In genomic region chr1:228359613-228360532, GRCh38 we compare ENCODE assay signal across 29 cellular contexts. TPM values are rescaled to one million over a fixed set of nuclear protein-coding genes. Genes with fewer than 3 reads are reported as not detected.
DNase-seq lines count a peak whose midpoint lies in the region; ATAC-seq, FAIRE-seq and TF ChIP-seq lines count a peak whose summit lies in the region.
"Had no signal": no experiment of that assay in that cellular context is flagged by ENCODE, and none has a peak within 500 bp of the region (broad histone marks: within the 10 kb centered on the region; RNA-seq: fewer than 3 reads in every experiment).

No MANE protein-coding gene starts in this region.

- no peaks in the 10 kb centered on the region for H4K20me1 ChIP-seq in K562 (replicated peaks; ENCODE audit: control insufficient read depth, insufficient read depth, low read length)

- H3K4me1 ChIP-seq in K562 (replicated peaks in 1 of 2; ENCODE audit: control insufficient read depth in 2 of 2, insufficient read depth in 2 of 2, low read length in 2 of 2) (peaks cover 0 to 59% of the 10 kb centered on the region in 2 experiments; a peak in 3 of 5 replicates), heart left ventricle (peaks cover 0 to 23% (median 1%) of the 10 kb centered on the region in 12 donors), right cardiac atrium (ENCODE audit: control insufficient read depth, insufficient read depth, low read length) (no peaks in the 10 kb centered on the region), spleen (peaks cover 0 to 27% (median 6%) of the 10 kb centered on the region in 6 donors)
- H3K4me1 ChIP-seq: A549 had no signal

- H2AFZ ChIP-seq in K562 (ENCODE audit: low read depth, low read length) = no peak overlapping the region
- H2AFZ ChIP-seq: GM23248 had no signal

- H3K9me3 Mint-ChIP-seq in activated T-cell treated with anti-CD3 and anti-CD28 coated beads, Interleukin-2, amount 50 U/mL, for 4 hours = no peaks in the 10 kb centered on the region
- H3K9me3 Mint-ChIP-seq: CD4-positive, alpha-beta T cell had no signal

- in situ Hi-C loops in K562 (cut with MboI) = no loop called here

- no TSS peak for BruUV-seq in K562 (replicated peaks; lab: Mats Ljungman, UMichigan)

- TF ChIP-seq POLR2A in K562 (conservative IDR thresholded peaks at IDR 0.05) (no peak), heart left ventricle (IDR thresholded peaks at IDR 0.05) (no peak), spleen (IDR thresholded peaks at IDR 0.05) (no peak)

- TF ChIP-seq EP300 in K562 (IDR thresholded peaks at IDR 0.05; ENCODE audit: low read length) = no peak

- CTCF ChIA-PET in K562 (lab: Yijun Ruan, JAX; ENCODE audit: low intra/inter-chr PET ratio) = no interaction called here

- H3K4me3 ChIP-seq in K562 (no peak overlapping the region), heart left ventricle (no peak overlapping the region), right cardiac atrium (ENCODE audit: low read length) (no peak overlapping the region), spleen (peak overlapping the region in 1 of 8 donors; percentile 24)
- H3K4me3 ChIP-seq: A549; BLaER1 treated with 17β-estradiol and CSF1 and Interleukin-3, amounts not matched to agents 10 nM and 100 nM; GM23248 had no signal

- H3K4me2 ChIP-seq in K562 (ENCODE audit: insufficient read depth, low read length) = no peak overlapping the region
- H3K4me2 ChIP-seq: A549; BLaER1 treated with 17β-estradiol and CSF1 and Interleukin-3, amounts not matched to agents 10 nM and 100 nM; SK-N-SH had no signal

- intact Hi-C loops in K562 (cut with micrococcal nuclease) = no loop called here
- intact Hi-C loops in heart left ventricle (cut with DNase I) = no loop called here
- intact Hi-C loops in right cardiac atrium (cut with DNase I) = no loop called here
- intact Hi-C loops in spleen (cut with DNase I; ENCODE audit: low total_unique reads) = no loop called here

- FAIRE-seq in K562 (lab: Jason Lieb, UNC) = no peak
- FAIRE-seq: A549, D721Med, GM18507, HTR-8/SVneo had no signal

- H3K27me3 Mint-ChIP-seq in activated T-cell treated with anti-CD3 and anti-CD28 coated beads, Interleukin-2, amount 50 U/mL, for 4 hours (ENCODE audit: low read depth) = no peaks in the 10 kb centered on the region
- H3K27me3 Mint-ChIP-seq: CD4-positive, alpha-beta T cell had no signal

- H3K36me3 ChIP-seq in K562 (ENCODE audit: control insufficient read depth, insufficient read depth, low read length) (no peaks in the 10 kb centered on the region), heart left ventricle (peaks cover 0 to 17% (median 6%) of the 10 kb centered on the region in 9 donors), spleen (no peaks in the 10 kb centered on the region)
- H3K36me3 ChIP-seq: BLaER1 treated with 17β-estradiol and CSF1 and Interleukin-3, amounts not matched to agents 10 nM and 100 nM had no signal

- POLR2A ChIA-PET in K562 (lab: Yijun Ruan, JAX) = interaction anchor here (1.1 kb wide), 1 partner anchor 8 kb away, joined by 3 read pairs; no protein-coding TSS in a partner anchor

- WGBS in K562 (ENCODE audit: insufficient coverage, low coverage, missing lambda C conversion rate) = 78% methylated on average over 38 of the region's 45 CpGs
- 75 to 84% (median 83%) methylated on average over 41 to 45 of the region's 45 CpGs for WGBS in heart left ventricle, 4 donors
- WGBS in right cardiac atrium = 89% methylated on average over 45 of the region's 45 CpGs
- 78 to 94% (median 90%) methylated on average over 30 to 45 of the region's 45 CpGs for WGBS in spleen, 5 donors

- H3K9me3 ChIP-seq in K562 (replicated peaks; ENCODE audit: control insufficient read depth, insufficient read depth, low read depth, low read length) (no peaks in the 10 kb centered on the region), heart left ventricle (no peaks in the 10 kb centered on the region), right cardiac atrium (ENCODE audit: control insufficient read depth, low read length) (no peaks in the 10 kb centered on the region), spleen (no peaks in the 10 kb centered on the region)
- H3K9me3 ChIP-seq: A549; BLaER1 treated with 17β-estradiol and CSF1 and Interleukin-3, amounts not matched to agents 10 nM and 100 nM; SK-N-SH had no signal

- no peaks in the 10 kb centered on the region for H3K9me1 ChIP-seq in K562 (ENCODE audit: control insufficient read depth, insufficient read depth, low read length)

- no peak for ATAC-seq in K562
- ATAC-seq in heart left ventricle = peak; percentile 0 to 11 (median 2)
- peak; percentile 5 to 6 for ATAC-seq in right cardiac atrium
- ATAC-seq in HG03039 (IDR thresholded peaks at IDR 0.05; ENCODE audit: unreplicated experiment) = no peak
- ATAC-seq in activated T-cell treated with anti-CD3 and anti-CD28 coated beads, Interleukin-2, amount 50 U/mL, for 4 hours = no peak
- ATAC-seq: A549 had no signal

- TF ChIP-seq RAD21 in K562 (CRISPR knock-in tag; conservative IDR thresholded peaks at IDR 0.05 in 1 of 2, IDR thresholded peaks at IDR 0.05 in 1 of 2) = no peak

- no peak for TF ChIP-seq CTCF in K562 (IDR thresholded peaks at IDR 0.05 in 2 of 3, conservative IDR thresholded peaks at IDR 0.05 in 1 of 3; ENCODE audit: insufficient read depth in 2 of 3, low read depth in 1 of 3, low read length in 3 of 3)
- TF ChIP-seq CTCF in heart left ventricle (IDR thresholded peaks at IDR 0.05) = no peak
- TF ChIP-seq CTCF in spleen (IDR thresholded peaks at IDR 0.05 in 8 of 11, conservative IDR thresholded peaks at IDR 0.05 in 3 of 11) = no peak

- H3K4me3 Mint-ChIP-seq in activated T-cell treated with anti-CD3 and anti-CD28 coated beads, Interleukin-2, amount 50 U/mL, for 4 hours = no peak overlapping the region
- H3K4me3 Mint-ChIP-seq: CD4-positive, alpha-beta T cell had no signal

- H3K36me3 Mint-ChIP-seq in activated T-cell treated with anti-CD3 and anti-CD28 coated beads, Interleukin-2, amount 50 U/mL, for 4 hours (ENCODE audit: insufficient read depth) = no peaks in the 10 kb centered on the region

- H3K9ac ChIP-seq in K562 (ENCODE audit: insufficient read depth in 1 of 2, low read depth in 2 of 2, low read length in 2 of 2) = peak overlapping the region in 1 of 2 experiments; percentile 23; a peak in 2 of 4 replicates
- H3K9ac ChIP-seq: BLaER1 treated with 17β-estradiol and CSF1 and Interleukin-3, amounts not matched to agents 10 nM and 100 nM; GM23248; SK-N-SH had no signal

- DNase-seq in K562 (ENCODE audit: extremely low read depth in 1 of 4, low spot score in 3 of 4) (no peak), heart left ventricle (peak in 3 of 5 donors; percentile 28 to 68 (median 43)), right cardiac atrium (peak; percentile 13 to 69 (median 63)), spleen (peak; percentile 74), NCI-H1930 (lab: John Stamatoyannopoulos, UW) (no peak), EL (no peak)
- no peak for DNase-seq in activated T-cell treated with anti-CD3 and anti-CD28 coated beads, Interleukin-2, amount 50 U/mL, for 4 hours
- DNase-seq: AML-193; CD4-positive, alpha-beta T cell; GM23248; H7; KBM-7; MV-4-11; NCI-H1105; NCI-H1436 treated with DMSO at 0.1 percent for 48 hours; NCI-H2029; NCI-H446 treated with DMSO at 0.1 percent for 48 hours; NCI-H526; RPMI8226; SK-N-SH had no signal

- no peaks in the 10 kb centered on the region for H3K4me1 Mint-ChIP-seq in activated T-cell treated with anti-CD3 and anti-CD28 coated beads, Interleukin-2, amount 50 U/mL, for 4 hours (ENCODE audit: low read depth)

- H3K27me3 ChIP-seq in K562 (ENCODE audit: control insufficient read depth in 2 of 2, insufficient read depth in 2 of 2, low read length in 2 of 2) (no peaks in the 10 kb centered on the region), heart left ventricle (no peaks in the 10 kb centered on the region), right cardiac atrium (ENCODE audit: control insufficient read depth, insufficient read depth) (no peaks in the 10 kb centered on the region), spleen (replicated peaks in 1 of 7) (no peaks in the 10 kb centered on the region)
- H3K27me3 ChIP-seq: BLaER1 treated with 17β-estradiol and CSF1 and Interleukin-3, amounts not matched to agents 10 nM and 100 nM had no signal

- H3K79me2 ChIP-seq in K562 (ENCODE audit: control insufficient read depth, insufficient read depth, low read length) = no peaks in the 10 kb centered on the region

- no peak overlapping the region for H3K27ac ChIP-seq in K562 (ENCODE audit: extremely low read depth, low read depth, low read length)
- peak overlapping the region; percentile 24 to 95 (median 70) for H3K27ac ChIP-seq in heart left ventricle
- no peak overlapping the region for H3K27ac ChIP-seq in right cardiac atrium (ENCODE audit: low read length)
- peak overlapping the region; percentile 64 to 92 (median 83) for H3K27ac ChIP-seq in spleen
- H3K27ac ChIP-seq: A549; BLaER1 treated with 17β-estradiol and CSF1 and Interleukin-3, amounts not matched to agents 10 nM and 100 nM; GM23248 had no signal

RNA-seq across cellular contexts. Expression of gene TRIM11, which starts 46.8 kb away (rescaled TPM):
- 106 and 219 TPM in 2 replicates for total RNA-seq in K562 (2011; cell fraction: chromatin; rRNA removed; ENCODE audit: low replicate concordance)
- 114 and 116 TPM in 2 replicates for total RNA-seq in K562 (2011; cell fraction: nucleolus; rRNA removed)
- total RNA-seq in K562 (2011; cell fraction: nucleoplasm; rRNA removed) = 107 and 126 TPM in 2 replicates
- total RNA-seq in K562 (2014; rRNA removed) (45.1 and 49.1 TPM in 2 replicates), K562 (2014; rRNA removed; fragmentation: Illumina TruSeq; extraction: Trizol) (14.8 and 18.0 TPM in 2 replicates), K562 (2015; rRNA removed; fragmentation: Illumina TruSeq; extraction: Trizol) (29.7 and 29.8 TPM in 2 replicates), K562 (2021) (64.3 and 66.8 TPM in 2 replicates), heart left ventricle (10 to 100 TPM in 4 of 9 donors, 1 to 10 TPM in 5; 6.7 to 13.8 (median 8.4) TPM), right cardiac atrium (10 to 100 TPM in 1 of 4 donors, 1 to 10 TPM in 3; 8.9 to 10.7 (median 9.5) TPM), spleen (10 to 100 TPM; 33.4 to 49.4 (median 39.8) TPM)
- polyA plus RNA-seq in K562 (2011; rRNA removed) (17.5 and 26.5 TPM in 2 replicates), K562 (2014; fragmentation: Illumina TruSeq; extraction: Trizol) (33.7 and 35.0 TPM in 2 replicates), K562 (2014; fragmentation: Nextera tagmentation; extraction: Ambion mirVana) (1 to 10 TPM; 3.6 to 3.8 TPM), K562 (2014; rRNA removed) (34.4 and 43.0 TPM in 2 replicates), heart left ventricle (1 to 10 TPM; 4.7 to 9.8 TPM), right cardiac atrium (5.9 TPM), spleen (10 to 100 TPM; 14.1 to 26.8 (median 20.7) TPM)
- polyA plus RNA-seq in K562 (2011; cell fraction: cytosol; rRNA removed) = 15.7 and 25.5 TPM in 2 replicates
- 67.6 and 116 TPM in 2 replicates for polyA plus RNA-seq in K562 (2011; cell fraction: nucleus; rRNA removed)
- polyA plus RNA-seq in K562 (2012) = 33.4 and 43.7 TPM in 2 replicates
- 24.4 and 25.6 TPM in 2 replicates for polyA minus RNA-seq in K562 (2011; rRNA and poly(A)+ RNA removed)
- 22.2 and 23.9 TPM in 2 replicates for polyA minus RNA-seq in K562 (2011; cell fraction: cytosol; rRNA and poly(A)+ RNA removed)
- polyA minus RNA-seq in K562 (2011; cell fraction: nucleus; rRNA and poly(A)+ RNA removed) = 42.0 and 46.8 TPM in 2 replicates
- total RNA-seq in activated T-cell treated with anti-CD3 and anti-CD28 coated beads, Interleukin-2, amount 50 U/mL, for 4 hours = 10 to 100 TPM; 43.8 to 47.5 (median 46.6) TPM

RNA-seq across cellular contexts. Expression of gene TRIM17, which starts 56.8 kb away (rescaled TPM):
- not detected in 2 replicates for total RNA-seq in K562 (2011; cell fraction: chromatin; rRNA removed; ENCODE audit: low replicate concordance)
- 0.26 TPM in 1 of 2 replicates, not detected in the other for total RNA-seq in K562 (2011; cell fraction: nucleolus; rRNA removed)
- total RNA-seq in K562 (2011; cell fraction: nucleoplasm; rRNA removed) = not detected in 2 replicates
- total RNA-seq in K562 (2014; rRNA removed) (not detected in 2 replicates), K562 (2014; rRNA removed; fragmentation: Illumina TruSeq; extraction: Trizol) (not detected in 2 replicates), K562 (2015; rRNA removed; fragmentation: Illumina TruSeq; extraction: Trizol) (not detected in 2 replicates), K562 (2021) (not detected in 2 replicates), heart left ventricle (1 to 10 TPM in 1 of 9 donors, under 1 TPM in 5, not detected in 3; 0.27 to 1.7 (median 0.57) TPM), right cardiac atrium (1 to 10 TPM in 2 of 4 donors, under 1 TPM in 2; 0.56 to 2.4 (median 1.2) TPM), spleen (1 to 10 TPM; 3.5 to 7.1 (median 5.4) TPM)
- polyA plus RNA-seq in K562 (2011; rRNA removed) (not detected in 2 replicates), K562 (2014; fragmentation: Illumina TruSeq; extraction: Trizol) (not detected in 2 replicates), K562 (2014; fragmentation: Nextera tagmentation; extraction: Ambion mirVana) (not detected), K562 (2014; rRNA removed) (not detected in 2 replicates), heart left ventricle (under 1 TPM; 0.08 to 0.11 TPM), right cardiac atrium (0.41 TPM), spleen (1 to 10 TPM in 1 of 3 donors, under 1 TPM in 2; 0.36 to 4.0 (median 0.96) TPM)
- not detected in 2 replicates for polyA plus RNA-seq in K562 (2011; cell fraction: cytosol; rRNA removed)
- 0.07 TPM in 1 of 2 replicates, not detected in the other for polyA plus RNA-seq in K562 (2011; cell fraction: nucleus; rRNA removed)
- 0.35 and 0.83 TPM in 2 replicates for polyA plus RNA-seq in K562 (2012)
- polyA minus RNA-seq in K562 (2011; rRNA and poly(A)+ RNA removed) = not detected in 2 replicates
- not detected in 2 replicates for polyA minus RNA-seq in K562 (2011; cell fraction: cytosol; rRNA and poly(A)+ RNA removed)
- not detected in 2 replicates for polyA minus RNA-seq in K562 (2011; cell fraction: nucleus; rRNA and poly(A)+ RNA removed)
- total RNA-seq in activated T-cell treated with anti-CD3 and anti-CD28 coated beads, Interleukin-2, amount 50 U/mL, for 4 hours = 1 to 10 TPM in 1 of 3 donors, under 1 TPM in 2; 0.57 to 1.1 (median 0.66) TPM
- total RNA-seq: G401, GM23248, LHCN-M2, MCF 10A had no signal
- polyA plus RNA-seq: A549 had no signal

Comparison
In these comparisons a context has a peak if more than half of its experiments do, and no peak if none do; other contexts are left out.
1. H3K27ac ChIP-seq: peak in heart left ventricle (12 of 12) and spleen (8 of 8); none in K562 (single experiment) and right cardiac atrium (single experiment).
2. ATAC-seq: peak in heart left ventricle (4 of 4) and right cardiac atrium (2 of 2); none in K562 (single experiment), HG03039 (single experiment) and activated T-cell treated with anti-CD3 and anti-CD28 coated beads, Interleukin-2, amount 50 U/mL, for 4 hours (0 of 2).
3. DNase-seq: peak in heart left ventricle (3 of 5), right cardiac atrium (3 of 3) and spleen (single experiment); none in K562 (0 of 4), NCI-H1930 (0 of 2), activated T-cell treated with anti-CD3 and anti-CD28 coated beads, Interleukin-2, amount 50 U/mL, for 4 hours (single experiment) and EL (single experiment).